1 cellular context compared by ENCODE assay signal in genomic region chr1:16211824-16212223, GRCh38.
TF ChIP-seq lines count a peak whose summit lies in the region.

No MANE protein-coding gene starts in this region.

TF ChIP-seq in GM23338, 12 proteins besides CTCF, POLR2A, EP300 and RAD21:
- no peak for TF ChIP-seq ZNF114 (CRISPR knock-in tag; IDR thresholded peaks at IDR 0.05)
TF ChIP-seq in GM23338: peak in this region for 0.
